In genomic region chr4:94506822-94507221, GRCh38 we compare ENCODE assay signal across 27 cellular contexts. TPM values are rescaled to one million over a fixed set of nuclear protein-coding genes. Genes with fewer than 3 reads are reported as not detected.
A peak's percentile ranks its signal among the peaks of the same experiment; 100 is the strongest.
DNase-seq lines count a peak whose midpoint lies in the region; ATAC-seq and TF ChIP-seq lines count a peak whose summit lies in the region.
"Had no signal": no experiment of that assay in that cellular context is flagged by ENCODE, and none has a peak within 500 bp of the region (broad histone marks: within the 10 kb centered on the region; RNA-seq: fewer than 3 reads in every experiment).

No MANE protein-coding gene starts in this region.

- H3K27me3 Mint-ChIP-seq in activated naive CD8-positive, alpha-beta T cell treated with anti-CD3 and anti-CD28 coated beads, Interleukin-2, amount 50 U/mL, for 24 hours, result no peaks in the 10 kb centered on the region
- H3K27me3 Mint-ChIP-seq: activated naive CD4-positive, alpha-beta T cell treated with anti-CD3 and anti-CD28 coated beads, Interleukin-2, amount 50 U/mL, for 24 hours; CD4-positive, CD25-positive, alpha-beta regulatory T cell; IgD-negative memory B cell had no signal

- H3K9ac ChIP-seq in HCT116 (ENCODE audit: low read length), result peak overlapping the region; percentile 40; the same call in 1 of the 2 replicates

- peak overlapping the region; percentile 75 for H3K4me2 ChIP-seq in HCT116 (ENCODE audit: low read length)

- 90 to 100% methylated on average over 1 to 3 of the region's 7 CpGs for WGBS in gastroesophageal sphincter (ENCODE audit: low coverage in 1 of 2), 2 donors

- H3K4me1 ChIP-seq in HCT116 (ENCODE audit: control insufficient read depth in 1 of 2, insufficient read depth in 2 of 2, low read length in 2 of 2) (peaks cover 35 to 40% of the 10 kb centered on the region in 2 experiments), gastrocnemius medialis (peaks cover 88 to 94% of the 10 kb centered on the region in 2 donors), gastroesophageal sphincter (peaks cover 15 to 64% (median 25%) of the 10 kb centered on the region in 3 donors)

- H3K9me2 ChIP-seq in HCT116 (ENCODE audit: insufficient read depth), result no peaks in the 10 kb centered on the region

- peak overlapping the region in 1 of 2 experiments; percentile 34; a peak in 2 of 4 replicates for H3K4me3 ChIP-seq in HCT116 (replicated peaks in 1 of 2; ENCODE audit: low read depth in 1 of 2, low read length in 2 of 2)
- no peak overlapping the region for H3K4me3 ChIP-seq in gastrocnemius medialis
- H3K4me3 ChIP-seq in gastroesophageal sphincter, result no peak overlapping the region

- no peak overlapping the region for H3K4me3 Mint-ChIP-seq in activated naive CD8-positive, alpha-beta T cell treated with anti-CD3 and anti-CD28 coated beads, Interleukin-2, amount 50 U/mL, for 24 hours
- H3K4me3 Mint-ChIP-seq: activated naive CD4-positive, alpha-beta T cell treated with anti-CD3 and anti-CD28 coated beads, Interleukin-2, amount 50 U/mL, for 24 hours; CD4-positive, CD25-positive, alpha-beta regulatory T cell; IgD-negative memory B cell had no signal

- no peak overlapping the region for H2AFZ ChIP-seq in HCT116 (ENCODE audit: low read depth, low read length, poor library complexity, severe bottlenecking)

- no peak for TF ChIP-seq EP300 in gastroesophageal sphincter (IDR thresholded peaks at IDR 0.05)

- H3K9me3 Mint-ChIP-seq in activated naive CD8-positive, alpha-beta T cell treated with anti-CD3 and anti-CD28 coated beads, Interleukin-2, amount 50 U/mL, for 24 hours, result no peaks in the 10 kb centered on the region
- H3K9me3 Mint-ChIP-seq: activated naive CD4-positive, alpha-beta T cell treated with anti-CD3 and anti-CD28 coated beads, Interleukin-2, amount 50 U/mL, for 24 hours; IgD-negative memory B cell had no signal

- no peaks in the 10 kb centered on the region for H4K20me1 ChIP-seq in HCT116 (ENCODE audit: insufficient read depth)

- no peaks in the 10 kb centered on the region for H3K27me3 ChIP-seq in HCT116 (ENCODE audit: insufficient read depth, low read length)
- no peaks in the 10 kb centered on the region for H3K27me3 ChIP-seq in gastrocnemius medialis
- no peaks in the 10 kb centered on the region for H3K27me3 ChIP-seq in gastroesophageal sphincter

- no peak for TF ChIP-seq CTCF in HCT116 (IDR thresholded peaks at IDR 0.05 in 2 of 3, conservative IDR thresholded peaks at IDR 0.05 in 1 of 3; ENCODE audit: borderline replicate concordance in 1 of 3, insufficient read depth in 1 of 3, low read depth in 2 of 3, low read length in 2 of 3)
- TF ChIP-seq CTCF in RWPE1 (conservative IDR thresholded peaks at IDR 0.05; ENCODE audit: low read depth), result no peak
- TF ChIP-seq CTCF in gastrocnemius medialis (IDR thresholded peaks at IDR 0.05 in 4 of 5, conservative IDR thresholded peaks at IDR 0.05 in 1 of 5), result no peak
- no peak for TF ChIP-seq CTCF in gastroesophageal sphincter (IDR thresholded peaks at IDR 0.05)

- ATAC-seq in HCT116 (peak; percentile 26; the same call in 1 of the 2 replicates), left colon (peak; percentile 33), gastrocnemius medialis (no peak), gastroesophageal sphincter (no peak)
- ATAC-seq in activated naive CD8-positive, alpha-beta T cell treated with anti-CD3 and anti-CD28 coated beads, Interleukin-2, amount 50 U/mL, for 24 hours, result no peak

- peaks cover 5% of the 10 kb centered on the region for H3K36me3 Mint-ChIP-seq in activated naive CD8-positive, alpha-beta T cell treated with anti-CD3 and anti-CD28 coated beads, Interleukin-2, amount 50 U/mL, for 24 hours (ENCODE audit: low read depth)

- H3K79me2 ChIP-seq in HCT116 (ENCODE audit: insufficient read depth, low read length), result peaks cover 35% of the 10 kb centered on the region

- RAD21 ChIA-PET in HCT116 (lab: Charles Lee; ENCODE audit: low non-redundant PET in 1 of 2, low total read pairs in 2 of 2, uncharacterized antibody in 2 of 2, unreplicated experiment in 2 of 2), result no interaction called here

- no TSS peak for BruUV-seq in HCT116 (replicated peaks; lab: Mats Ljungman, UMichigan)

- intact Hi-C loops in HCT116 (cut with micrococcal nuclease) (no loop called here), left colon (cut with DNase I, micrococcal nuclease) (no loop called here), gastrocnemius medialis (cut with DNase I; ENCODE audit: low total_unique reads) (no loop called here)

- POLR2A ChIA-PET in HCT116 (lab: Charles Lee), result no interaction called here
- POLR2A ChIA-PET in RWPE1 (lab: Yijun Ruan, JAX; ENCODE audit: low non-redundant PET), result no interaction called here

- CTCF ChIA-PET in HCT116 (lab: Charles Lee) (no interaction called here), RWPE1 (lab: Yijun Ruan, JAX) (interaction anchor here (0.6 kb wide), 1 partner anchor 100 kb away, joined by 3 read pairs; no protein-coding TSS in a partner anchor)

- no peaks in the 10 kb centered on the region for H3K36me3 ChIP-seq in HCT116 (ENCODE audit: control insufficient read depth in 1 of 2, insufficient read depth in 2 of 2, low read length in 2 of 2)
- H3K36me3 ChIP-seq in gastrocnemius medialis, result no peaks in the 10 kb centered on the region
- H3K36me3 ChIP-seq in gastroesophageal sphincter, result no peaks in the 10 kb centered on the region
- H3K36me3 ChIP-seq: WERI-Rb-1 had no signal

- H3K27ac ChIP-seq in HCT116 (ENCODE audit: low read depth, low read length) (peak overlapping the region; percentile 80), RWPE1 (peak overlapping the region; percentile 32; the same call in 1 of the 2 replicates), gastrocnemius medialis (peak overlapping the region; percentile 76 to 99 (median 78)), gastroesophageal sphincter (peak overlapping the region in 1 of 4 donors; percentile 61)
- H3K27ac ChIP-seq: WERI-Rb-1 had no signal

- in situ Hi-C loops in gastrocnemius medialis (cut with MboI; ENCODE audit: low sequenced_read_pairs in 4 of 4), result no loop called here

- H3K9me3 ChIP-seq in HCT116 (ENCODE audit: control insufficient read depth in 1 of 2, insufficient read depth in 1 of 2, low read depth in 1 of 2, low read length in 2 of 2) (no peaks in the 10 kb centered on the region), gastrocnemius medialis (no peaks in the 10 kb centered on the region), gastroesophageal sphincter (no peaks in the 10 kb centered on the region)

- TF ChIP-seq RAD21 in HCT116 (IDR thresholded peaks at IDR 0.05; ENCODE audit: low read depth), result no peak

- no peak overlapping the region for H3K27ac Mint-ChIP-seq in activated naive CD8-positive, alpha-beta T cell treated with anti-CD3 and anti-CD28 coated beads, Interleukin-2, amount 50 U/mL, for 24 hours
- H3K27ac Mint-ChIP-seq: activated naive CD4-positive, alpha-beta T cell treated with anti-CD3 and anti-CD28 coated beads, Interleukin-2, amount 50 U/mL, for 24 hours; CD4-positive, CD25-positive, alpha-beta regulatory T cell; IgD-negative memory B cell had no signal

- H3K4me1 Mint-ChIP-seq in activated naive CD8-positive, alpha-beta T cell treated with anti-CD3 and anti-CD28 coated beads, Interleukin-2, amount 50 U/mL, for 24 hours, result peaks cover 18% of the 10 kb centered on the region
- H3K4me1 Mint-ChIP-seq: IgD-negative memory B cell had no signal

- TF ChIP-seq POLR2A in HCT116 (IDR thresholded peaks at IDR 0.05; ENCODE audit: borderline replicate concordance, extremely low read depth, insufficient read depth, insufficient read length) (no peak), gastrocnemius medialis (IDR thresholded peaks at IDR 0.05) (no peak), gastroesophageal sphincter (IDR thresholded peaks at IDR 0.05) (no peak)

- DNase-seq in HCT116 (ENCODE audit: low read depth, low spot score) (no peak), RWPE1 (ENCODE audit: low spot score) (no peak), left colon (no peak), gastrocnemius medialis (no peak), 8988T (no peak)
- DNase-seq in activated naive CD8-positive, alpha-beta T cell treated with anti-CD3 and anti-CD28 coated beads, Interleukin-2, amount 50 U/mL, for 24 hours, result no peak
- DNase-seq: activated CD4-positive, alpha-beta T cell treated with anti-CD3 and anti-CD28 coated beads, Interleukin-2, amount 50 U/mL, for 1 hour; CD4-positive, CD25-positive, alpha-beta regulatory T cell; cerebellar nuclear complex; DMS 273 treated with DMSO at 0.1 percent for 48 hours; effector memory CD4-positive, alpha-beta T cell; kidney; mesendoderm; NCI-H1105 treated with DMSO at 0.1 percent for 48 hours; NCI-H2029; NCI-H2227 treated with DMSO at 0.1 percent for 48 hours; NCI-H748 treated with DMSO at 0.1 percent for 48 hours; occipital lobe; retina; SHP77; stimulated activated CD4-positive, alpha-beta T cell treated with anti-CD3 and anti-CD28 coated beads, Interleukin-4, amount 100 ng/mL, for 4 hours; stimulated activated naive CD4-positive, alpha-beta T cell treated with Interleukin-2 at 50 U/mL for 16 hours; T-helper 9 cell; WERI-Rb-1 had no signal

TF ChIP-seq in HCT116, 20 proteins besides CTCF, POLR2A, EP300 and RAD21:
- TF ChIP-seq CEBPB (IDR thresholded peaks at IDR 0.05; ENCODE audit: low read depth) (no peak), SRF (IDR thresholded peaks at IDR 0.05; ENCODE audit: low read depth) (no peak), YY1 (IDR thresholded peaks at IDR 0.05; ENCODE audit: extremely low read depth, insufficient replicate concordance, low read depth, low read length) (no peak)

RNA-seq across cellular contexts. Expression of gene PDLIM5, which starts 55.1 kb away (rescaled TPM):
- total RNA-seq in HCT116 (2021; ENCODE audit: unreplicated experiment) (130 TPM), left colon (100 to 1,000 TPM; 148 to 153 TPM), gastrocnemius medialis (100 to 1,000 TPM; 473 to 833 (median 673) TPM), gastroesophageal sphincter (100 to 1,000 TPM; 100 to 223 (median 175) TPM)
- polyA plus RNA-seq in HCT116 (2012), result 43.9 and 49.0 TPM in 2 replicates

Comparison
In these comparisons a context has a peak if more than half of its experiments do, and no peak if none do; other contexts are left out.
1. ATAC-seq: peak in HCT116 (single experiment) and left colon (single experiment); none in gastrocnemius medialis (0 of 2), activated naive CD8-positive, alpha-beta T cell treated with anti-CD3 and anti-CD28 coated beads, Interleukin-2, amount 50 U/mL, for 24 hours (single experiment) and gastroesophageal sphincter (single experiment).